Comparison of ENCODE assay signal across 1 cellular context in genomic region chr1:1471389-1472045, GRCh38.
TF ChIP-seq lines count a peak whose summit lies in the region.

Gene ATAD3B, plus strand, starts transcription at chr1:1471765. Its CDS starts 120 bp downstream, at chr1:1471885.

TF ChIP-seq in HepG2, 621 proteins besides CTCF, POLR2A, EP300 and RAD21 (continued from another document and continues in another):
- TF ChIP-seq MAFF (IDR thresholded peaks at IDR 0.05; ENCODE audit: low read depth, low read length) (no peak), SRF (IDR thresholded peaks at IDR 0.05; ENCODE audit: low read depth, low read length) (peak; percentile 59; the same call in 1 of the 2 replicates), RARG (CRISPR knock-in tag; IDR thresholded peaks at IDR 0.05; ENCODE audit: low read depth) (no peak), ZBTB8A (CRISPR knock-in tag; IDR thresholded peaks at IDR 0.05; ENCODE audit: borderline replicate concordance, low read depth) (no peak), BATF2 (CRISPR knock-in tag; IDR thresholded peaks at IDR 0.05) (no peak), NR1H2 (CRISPR knock-in tag; IDR thresholded peaks at IDR 0.05; ENCODE audit: borderline replicate concordance, low read depth) (no peak), PREB (CRISPR knock-in tag; IDR thresholded peaks at IDR 0.05) (no peak), MLLT10 (CRISPR knock-in tag; IDR thresholded peaks at IDR 0.05) (no peak), ZUFSP (CRISPR knock-in tag; IDR thresholded peaks at IDR 0.05; ENCODE audit: borderline replicate concordance) (no peak), AHR (CRISPR knock-in tag; IDR thresholded peaks at IDR 0.05) (0 out of 2 replicates have a peak, but pooled peaks have one; percentile 26), MYNN (CRISPR knock-in tag; IDR thresholded peaks at IDR 0.05; ENCODE audit: low read depth) (no peak), ZBTB42 (CRISPR knock-in tag; IDR thresholded peaks at IDR 0.05) (no peak), TERF1 (CRISPR knock-in tag; IDR thresholded peaks at IDR 0.05) (no peak), RBAK (CRISPR knock-in tag; IDR thresholded peaks at IDR 0.05) (no peak), ZNF260 (CRISPR knock-in tag; IDR thresholded peaks at IDR 0.05; ENCODE audit: borderline replicate concordance, low read depth) (no peak), ZNF547 (CRISPR knock-in tag; IDR thresholded peaks at IDR 0.05) (no peak), MAFK (conservative IDR thresholded peaks at IDR 0.05 in 1 of 2, IDR thresholded peaks at IDR 0.05 in 1 of 2; ENCODE audit: low read length in 2 of 2) (no peak), ZNF484 (CRISPR knock-in tag; IDR thresholded peaks at IDR 0.05; ENCODE audit: borderline replicate concordance, low read depth) (no peak), ZNF230 (CRISPR knock-in tag; IDR thresholded peaks at IDR 0.05) (no peak), MXD1 (CRISPR knock-in tag; IDR thresholded peaks at IDR 0.05) (peak; percentile 83), ZNF34 (CRISPR knock-in tag; IDR thresholded peaks at IDR 0.05; ENCODE audit: borderline replicate concordance) (no peak), MEIS1 (CRISPR knock-in tag; IDR thresholded peaks at IDR 0.05; ENCODE audit: borderline replicate concordance) (no peak), FOXJ3 (CRISPR knock-in tag; IDR thresholded peaks at IDR 0.05; ENCODE audit: borderline replicate concordance) (no peak), EED (CRISPR knock-in tag; IDR thresholded peaks at IDR 0.05) (no peak), MTF1 (CRISPR knock-in tag; IDR thresholded peaks at IDR 0.05) (no peak), ATF7 (IDR thresholded peaks at IDR 0.05) (no peak), ATF7 (CRISPR knock-in tag; IDR thresholded peaks at IDR 0.05) (no peak), CENPT (CRISPR knock-in tag; IDR thresholded peaks at IDR 0.05; ENCODE audit: low read depth) (no peak), HNRNPLL (IDR thresholded peaks at IDR 0.05; ENCODE audit: low read depth, low read length, poor library complexity, severe bottlenecking) (peak; percentile 55), NBN (conservative IDR thresholded peaks at IDR 0.05) (no peak), ZNF790 (CRISPR knock-in tag; IDR thresholded peaks at IDR 0.05; ENCODE audit: borderline replicate concordance) (no peak), ZNF781 (CRISPR knock-in tag; IDR thresholded peaks at IDR 0.05; ENCODE audit: borderline replicate concordance, not compliant biosample characterization) (no peak), WIZ (CRISPR knock-in tag; IDR thresholded peaks at IDR 0.05) (no peak), ZNF124 (CRISPR knock-in tag; IDR thresholded peaks at IDR 0.05) (no peak), ZNF616 (CRISPR knock-in tag; IDR thresholded peaks at IDR 0.05; ENCODE audit: low read depth) (no peak), PHF8 (CRISPR knock-in tag; IDR thresholded peaks at IDR 0.05) (peak; percentile 32)
- TF ChIP-seq, protein P1, sequence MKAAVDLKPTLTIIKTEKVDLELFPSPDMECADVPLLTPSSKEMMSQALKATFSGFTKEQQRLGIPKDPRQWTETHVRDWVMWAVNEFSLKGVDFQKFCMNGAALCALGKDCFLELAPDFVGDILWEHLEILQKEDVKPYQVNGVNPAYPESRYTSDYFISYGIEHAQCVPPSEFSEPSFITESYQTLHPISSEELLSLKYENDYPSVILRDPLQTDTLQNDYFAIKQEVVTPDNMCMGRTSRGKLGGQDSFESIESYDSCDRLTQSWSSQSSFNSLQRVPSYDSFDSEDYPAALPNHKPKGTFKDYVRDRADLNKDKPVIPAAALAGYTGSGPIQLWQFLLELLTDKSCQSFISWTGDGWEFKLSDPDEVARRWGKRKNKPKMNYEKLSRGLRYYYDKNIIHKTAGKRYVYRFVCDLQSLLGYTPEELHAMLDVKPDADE (CRISPR knock-in tag; IDR thresholded peaks at IDR 0.05) = no peak
- TF ChIP-seq, protein P2, sequence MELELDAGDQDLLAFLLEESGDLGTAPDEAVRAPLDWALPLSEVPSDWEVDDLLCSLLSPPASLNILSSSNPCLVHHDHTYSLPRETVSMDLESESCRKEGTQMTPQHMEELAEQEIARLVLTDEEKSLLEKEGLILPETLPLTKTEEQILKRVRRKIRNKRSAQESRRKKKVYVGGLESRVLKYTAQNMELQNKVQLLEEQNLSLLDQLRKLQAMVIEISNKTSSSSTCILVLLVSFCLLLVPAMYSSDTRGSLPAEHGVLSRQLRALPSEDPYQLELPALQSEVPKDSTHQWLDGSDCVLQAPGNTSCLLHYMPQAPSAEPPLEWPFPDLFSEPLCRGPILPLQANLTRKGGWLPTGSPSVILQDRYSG (CRISPR knock-in tag; IDR thresholded peaks at IDR 0.05) = no peak
- TF ChIP-seq, protein P3, sequence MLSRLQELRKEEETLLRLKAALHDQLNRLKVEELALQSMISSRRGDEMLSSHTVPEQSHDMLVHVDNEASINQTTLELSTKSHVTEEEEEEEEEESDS (CRISPR knock-in tag; IDR thresholded peaks at IDR 0.05; ENCODE audit: borderline replicate concordance) = no peak
- TF ChIP-seq, protein P4, sequence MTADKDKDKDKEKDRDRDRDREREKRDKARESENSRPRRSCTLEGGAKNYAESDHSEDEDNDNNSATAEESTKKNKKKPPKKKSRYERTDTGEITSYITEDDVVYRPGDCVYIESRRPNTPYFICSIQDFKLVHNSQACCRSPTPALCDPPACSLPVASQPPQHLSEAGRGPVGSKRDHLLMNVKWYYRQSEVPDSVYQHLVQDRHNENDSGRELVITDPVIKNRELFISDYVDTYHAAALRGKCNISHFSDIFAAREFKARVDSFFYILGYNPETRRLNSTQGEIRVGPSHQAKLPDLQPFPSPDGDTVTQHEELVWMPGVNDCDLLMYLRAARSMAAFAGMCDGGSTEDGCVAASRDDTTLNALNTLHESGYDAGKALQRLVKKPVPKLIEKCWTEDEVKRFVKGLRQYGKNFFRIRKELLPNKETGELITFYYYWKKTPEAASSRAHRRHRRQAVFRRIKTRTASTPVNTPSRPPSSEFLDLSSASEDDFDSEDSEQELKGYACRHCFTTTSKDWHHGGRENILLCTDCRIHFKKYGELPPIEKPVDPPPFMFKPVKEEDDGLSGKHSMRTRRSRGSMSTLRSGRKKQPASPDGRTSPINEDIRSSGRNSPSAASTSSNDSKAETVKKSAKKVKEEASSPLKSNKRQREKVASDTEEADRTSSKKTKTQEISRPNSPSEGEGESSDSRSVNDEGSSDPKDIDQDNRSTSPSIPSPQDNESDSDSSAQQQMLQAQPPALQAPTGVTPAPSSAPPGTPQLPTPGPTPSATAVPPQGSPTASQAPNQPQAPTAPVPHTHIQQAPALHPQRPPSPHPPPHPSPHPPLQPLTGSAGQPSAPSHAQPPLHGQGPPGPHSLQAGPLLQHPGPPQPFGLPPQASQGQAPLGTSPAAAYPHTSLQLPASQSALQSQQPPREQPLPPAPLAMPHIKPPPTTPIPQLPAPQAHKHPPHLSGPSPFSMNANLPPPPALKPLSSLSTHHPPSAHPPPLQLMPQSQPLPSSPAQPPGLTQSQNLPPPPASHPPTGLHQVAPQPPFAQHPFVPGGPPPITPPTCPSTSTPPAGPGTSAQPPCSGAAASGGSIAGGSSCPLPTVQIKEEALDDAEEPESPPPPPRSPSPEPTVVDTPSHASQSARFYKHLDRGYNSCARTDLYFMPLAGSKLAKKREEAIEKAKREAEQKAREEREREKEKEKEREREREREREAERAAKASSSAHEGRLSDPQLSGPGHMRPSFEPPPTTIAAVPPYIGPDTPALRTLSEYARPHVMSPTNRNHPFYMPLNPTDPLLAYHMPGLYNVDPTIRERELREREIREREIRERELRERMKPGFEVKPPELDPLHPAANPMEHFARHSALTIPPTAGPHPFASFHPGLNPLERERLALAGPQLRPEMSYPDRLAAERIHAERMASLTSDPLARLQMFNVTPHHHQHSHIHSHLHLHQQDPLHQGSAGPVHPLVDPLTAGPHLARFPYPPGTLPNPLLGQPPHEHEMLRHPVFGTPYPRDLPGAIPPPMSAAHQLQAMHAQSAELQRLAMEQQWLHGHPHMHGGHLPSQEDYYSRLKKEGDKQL (CRISPR knock-in tag; IDR thresholded peaks at IDR 0.05; ENCODE audit: low read depth) = no peak
- TF ChIP-seq, protein P5, sequence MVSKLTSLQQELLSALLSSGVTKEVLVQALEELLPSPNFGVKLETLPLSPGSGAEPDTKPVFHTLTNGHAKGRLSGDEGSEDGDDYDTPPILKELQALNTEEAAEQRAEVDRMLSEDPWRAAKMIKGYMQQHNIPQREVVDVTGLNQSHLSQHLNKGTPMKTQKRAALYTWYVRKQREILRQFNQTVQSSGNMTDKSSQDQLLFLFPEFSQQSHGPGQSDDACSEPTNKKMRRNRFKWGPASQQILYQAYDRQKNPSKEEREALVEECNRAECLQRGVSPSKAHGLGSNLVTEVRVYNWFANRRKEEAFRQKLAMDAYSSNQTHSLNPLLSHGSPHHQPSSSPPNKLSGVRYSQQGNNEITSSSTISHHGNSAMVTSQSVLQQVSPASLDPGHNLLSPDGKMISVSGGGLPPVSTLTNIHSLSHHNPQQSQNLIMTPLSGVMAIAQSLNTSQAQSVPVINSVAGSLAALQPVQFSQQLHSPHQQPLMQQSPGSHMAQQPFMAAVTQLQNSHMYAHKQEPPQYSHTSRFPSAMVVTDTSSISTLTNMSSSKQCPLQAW (CRISPR knock-in tag; IDR thresholded peaks at IDR 0.05) = peak; percentile 65; the same call in 1 of the 2 replicates
- TF ChIP-seq, protein P6, sequence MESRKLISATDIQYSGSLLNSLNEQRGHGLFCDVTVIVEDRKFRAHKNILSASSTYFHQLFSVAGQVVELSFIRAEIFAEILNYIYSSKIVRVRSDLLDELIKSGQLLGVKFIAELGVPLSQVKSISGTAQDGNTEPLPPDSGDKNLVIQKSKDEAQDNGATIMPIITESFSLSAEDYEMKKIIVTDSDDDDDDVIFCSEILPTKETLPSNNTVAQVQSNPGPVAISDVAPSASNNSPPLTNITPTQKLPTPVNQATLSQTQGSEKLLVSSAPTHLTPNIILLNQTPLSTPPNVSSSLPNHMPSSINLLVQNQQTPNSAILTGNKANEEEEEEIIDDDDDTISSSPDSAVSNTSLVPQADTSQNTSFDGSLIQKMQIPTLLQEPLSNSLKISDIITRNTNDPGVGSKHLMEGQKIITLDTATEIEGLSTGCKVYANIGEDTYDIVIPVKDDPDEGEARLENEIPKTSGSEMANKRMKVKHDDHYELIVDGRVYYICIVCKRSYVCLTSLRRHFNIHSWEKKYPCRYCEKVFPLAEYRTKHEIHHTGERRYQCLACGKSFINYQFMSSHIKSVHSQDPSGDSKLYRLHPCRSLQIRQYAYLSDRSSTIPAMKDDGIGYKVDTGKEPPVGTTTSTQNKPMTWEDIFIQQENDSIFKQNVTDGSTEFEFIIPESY (CRISPR knock-in tag; IDR thresholded peaks at IDR 0.05) = peak; percentile 58; the same call in 1 of the 2 replicates
- TF ChIP-seq, protein P7, sequence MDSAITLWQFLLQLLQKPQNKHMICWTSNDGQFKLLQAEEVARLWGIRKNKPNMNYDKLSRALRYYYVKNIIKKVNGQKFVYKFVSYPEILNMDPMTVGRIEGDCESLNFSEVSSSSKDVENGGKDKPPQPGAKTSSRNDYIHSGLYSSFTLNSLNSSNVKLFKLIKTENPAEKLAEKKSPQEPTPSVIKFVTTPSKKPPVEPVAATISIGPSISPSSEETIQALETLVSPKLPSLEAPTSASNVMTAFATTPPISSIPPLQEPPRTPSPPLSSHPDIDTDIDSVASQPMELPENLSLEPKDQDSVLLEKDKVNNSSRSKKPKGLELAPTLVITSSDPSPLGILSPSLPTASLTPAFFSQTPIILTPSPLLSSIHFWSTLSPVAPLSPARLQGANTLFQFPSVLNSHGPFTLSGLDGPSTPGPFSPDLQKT (CRISPR knock-in tag; IDR thresholded peaks at IDR 0.05; ENCODE audit: borderline replicate concordance) = no peak
- TF ChIP-seq, protein P8, sequence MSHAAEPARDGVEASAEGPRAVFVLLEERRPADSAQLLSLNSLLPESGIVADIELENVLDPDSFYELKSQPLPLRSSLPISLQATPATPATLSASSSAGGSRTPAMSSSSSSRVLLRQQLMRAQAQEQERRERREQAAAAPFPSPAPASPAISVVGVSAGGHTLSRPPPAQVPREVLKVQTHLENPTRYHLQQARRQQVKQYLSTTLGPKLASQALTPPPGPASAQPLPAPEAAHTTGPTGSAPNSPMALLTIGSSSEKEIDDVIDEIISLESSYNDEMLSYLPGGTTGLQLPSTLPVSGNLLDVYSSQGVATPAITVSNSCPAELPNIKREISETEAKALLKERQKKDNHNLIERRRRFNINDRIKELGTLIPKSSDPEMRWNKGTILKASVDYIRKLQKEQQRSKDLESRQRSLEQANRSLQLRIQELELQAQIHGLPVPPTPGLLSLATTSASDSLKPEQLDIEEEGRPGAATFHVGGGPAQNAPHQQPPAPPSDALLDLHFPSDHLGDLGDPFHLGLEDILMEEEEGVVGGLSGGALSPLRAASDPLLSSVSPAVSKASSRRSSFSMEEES (CRISPR knock-in tag; IDR thresholded peaks at IDR 0.05) = peak; percentile 48; the same call in 1 of the 2 replicates
